Comparison of ENCODE assay signal across 1 cellular context in the genomic region with DNA sequence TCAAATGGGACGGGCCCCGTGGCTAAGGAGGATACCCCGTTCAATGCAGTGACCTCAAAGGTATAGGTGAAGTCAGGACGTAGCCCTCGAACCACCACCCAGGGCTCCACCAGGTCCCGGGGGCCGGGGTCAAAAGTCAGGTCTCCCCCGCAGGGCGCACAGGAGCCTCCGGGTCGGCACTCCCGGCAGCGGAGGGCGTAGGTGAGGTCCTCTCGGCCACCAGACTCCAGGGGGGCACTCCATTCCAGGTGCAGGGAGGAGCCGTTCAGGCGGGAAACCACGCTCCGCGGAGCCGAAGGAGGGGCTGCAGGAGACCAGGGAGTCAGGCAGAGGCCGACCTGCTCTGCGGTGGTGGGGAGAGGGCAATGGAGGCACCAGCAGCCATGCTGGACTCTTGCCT.
TF ChIP-seq lines count a peak whose summit lies in the region.

No MANE protein-coding gene starts in this region.

TF ChIP-seq in H1, 55 proteins besides CTCF, POLR2A, EP300 and RAD21:
- TF ChIP-seq SIX5 (IDR thresholded peaks at IDR 0.05; ENCODE audit: low read depth, low read length) (no peak), JUN (IDR thresholded peaks at IDR 0.05; ENCODE audit: low read depth, low read length) (no peak), SIRT6 (IDR thresholded peaks at IDR 0.05; ENCODE audit: low read length) (no peak), RNF2 (IDR thresholded peaks at IDR 0.05; ENCODE audit: borderline replicate concordance, low read depth, low read length, missing control alignments, poor library complexity, severe bottlenecking) (no peak), FOSL1 (IDR thresholded peaks at IDR 0.05; ENCODE audit: insufficient read depth, low read depth, low read length) (no peak), GTF2F1 (IDR thresholded peaks at IDR 0.05; ENCODE audit: borderline replicate concordance, low read depth, low read length) (no peak), NRF1 (IDR thresholded peaks at IDR 0.05; ENCODE audit: low read depth, low read length) (no peak), ZNF274 (IDR thresholded peaks at IDR 0.05; ENCODE audit: borderline replicate concordance, extremely low read depth, low read length) (no peak), EZH2 (IDR thresholded peaks at IDR 0.05; ENCODE audit: low read depth, low read length, severe bottlenecking) (no peak), TAF1 (IDR thresholded peaks at IDR 0.05; ENCODE audit: low read depth, low read length) (no peak), SUZ12 (IDR thresholded peaks at IDR 0.05; ENCODE audit: low read length) (no peak), BACH1 (IDR thresholded peaks at IDR 0.05; ENCODE audit: low read length) (no peak)
- TF ChIP-seq, protein P1, sequence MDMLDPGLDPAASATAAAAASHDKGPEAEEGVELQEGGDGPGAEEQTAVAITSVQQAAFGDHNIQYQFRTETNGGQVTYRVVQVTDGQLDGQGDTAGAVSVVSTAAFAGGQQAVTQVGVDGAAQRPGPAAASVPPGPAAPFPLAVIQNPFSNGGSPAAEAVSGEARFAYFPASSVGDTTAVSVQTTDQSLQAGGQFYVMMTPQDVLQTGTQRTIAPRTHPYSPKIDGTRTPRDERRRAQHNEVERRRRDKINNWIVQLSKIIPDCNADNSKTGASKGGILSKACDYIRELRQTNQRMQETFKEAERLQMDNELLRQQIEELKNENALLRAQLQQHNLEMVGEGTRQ (IDR thresholded peaks at IDR 0.05; ENCODE audit: low read length) = no peak
